Comparison of ENCODE assay signal across 1 cellular context in the genomic region with DNA sequence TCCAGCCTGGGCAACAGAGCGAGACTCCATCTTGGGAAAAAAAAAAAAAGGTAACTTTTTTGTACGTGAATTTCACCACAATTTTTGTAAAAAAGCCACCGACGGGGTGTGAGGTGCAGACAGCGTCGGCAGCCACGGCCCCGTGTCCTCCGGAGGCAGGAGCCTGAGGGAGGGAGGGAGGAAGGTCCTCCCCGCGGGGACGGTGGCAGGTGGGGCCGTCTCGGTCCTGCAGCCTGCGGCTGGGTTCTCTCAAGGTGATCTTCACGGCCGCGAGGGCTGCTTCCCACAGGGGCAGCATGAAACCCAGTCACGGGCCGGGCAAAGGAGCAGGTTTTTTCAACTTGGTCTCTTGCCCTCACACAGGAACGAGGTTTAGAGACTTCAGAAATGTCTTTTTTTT.
TF ChIP-seq lines count a peak whose summit lies in the region.

No MANE protein-coding gene starts in this region.

TF ChIP-seq in K562, 482 proteins besides CTCF, POLR2A, EP300 and RAD21:
- TF ChIP-seq POLR2H (tag; IDR thresholded peaks at IDR 0.05; ENCODE audit: low read depth) (no peak), RBM22 (IDR thresholded peaks at IDR 0.05; ENCODE audit: low read depth, low read length, poor library complexity, severe bottlenecking) (peak; percentile 27), NCOA2 (IDR thresholded peaks at IDR 0.05; ENCODE audit: partially characterized antibody in 2 of 2) (no peak), RBFOX2 (IDR thresholded peaks at IDR 0.05; ENCODE audit: low read depth, low read length) (peak; percentile 32; the same call in 1 of the 2 replicates), ZC3H8 (IDR thresholded peaks at IDR 0.05) (no peak), POLR2G (IDR thresholded peaks at IDR 0.05; ENCODE audit: low read depth, low read length) (peak; percentile 60; the same call in 1 of the 2 replicates)
- TF ChIP-seq, protein P1, sequence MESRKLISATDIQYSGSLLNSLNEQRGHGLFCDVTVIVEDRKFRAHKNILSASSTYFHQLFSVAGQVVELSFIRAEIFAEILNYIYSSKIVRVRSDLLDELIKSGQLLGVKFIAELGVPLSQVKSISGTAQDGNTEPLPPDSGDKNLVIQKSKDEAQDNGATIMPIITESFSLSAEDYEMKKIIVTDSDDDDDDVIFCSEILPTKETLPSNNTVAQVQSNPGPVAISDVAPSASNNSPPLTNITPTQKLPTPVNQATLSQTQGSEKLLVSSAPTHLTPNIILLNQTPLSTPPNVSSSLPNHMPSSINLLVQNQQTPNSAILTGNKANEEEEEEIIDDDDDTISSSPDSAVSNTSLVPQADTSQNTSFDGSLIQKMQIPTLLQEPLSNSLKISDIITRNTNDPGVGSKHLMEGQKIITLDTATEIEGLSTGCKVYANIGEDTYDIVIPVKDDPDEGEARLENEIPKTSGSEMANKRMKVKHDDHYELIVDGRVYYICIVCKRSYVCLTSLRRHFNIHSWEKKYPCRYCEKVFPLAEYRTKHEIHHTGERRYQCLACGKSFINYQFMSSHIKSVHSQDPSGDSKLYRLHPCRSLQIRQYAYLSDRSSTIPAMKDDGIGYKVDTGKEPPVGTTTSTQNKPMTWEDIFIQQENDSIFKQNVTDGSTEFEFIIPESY (CRISPR knock-in tag; IDR thresholded peaks at IDR 0.05) = no peak
